1 cellular context compared by ENCODE assay signal in the genomic region with DNA sequence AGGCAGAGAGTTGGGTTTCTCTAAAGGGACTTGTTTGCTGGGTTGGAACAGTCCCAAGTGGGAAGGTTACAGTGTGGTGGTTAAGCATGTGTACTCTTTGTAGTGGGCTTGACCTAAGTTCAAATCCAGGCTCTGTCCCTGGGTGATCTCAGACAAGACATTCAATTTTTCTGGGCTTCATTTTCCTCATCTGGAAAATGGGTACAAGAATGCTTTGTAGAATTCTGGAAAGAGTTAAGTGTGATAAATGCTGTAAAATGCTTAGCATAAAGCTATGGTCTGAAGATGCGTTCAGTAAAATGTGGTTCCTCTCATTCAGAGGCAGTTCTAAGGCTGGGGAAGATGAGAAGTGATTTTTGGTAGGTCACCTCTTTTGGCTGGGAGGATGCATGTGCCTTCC.
TF ChIP-seq lines count a peak whose summit lies in the region.

No MANE protein-coding gene starts in this region.

TF ChIP-seq in H1, 55 proteins besides CTCF, POLR2A, EP300 and RAD21:
- TF ChIP-seq RBBP5 (IDR thresholded peaks at IDR 0.05; ENCODE audit: borderline replicate concordance, low read depth, low read length) (no peak), KDM1A (IDR thresholded peaks at IDR 0.05; ENCODE audit: borderline replicate concordance, low read length) (peak; percentile 77)
